10 cellular contexts compared by ENCODE assay signal in genomic region chr19:4713384-4713951, GRCh38. TPM values are rescaled to one million over a fixed set of nuclear protein-coding genes. Genes with fewer than 3 reads are reported as not detected.
DNase-seq lines count a peak whose midpoint lies in the region; TF ChIP-seq lines count a peak whose summit lies in the region.
"Had no signal": no experiment of that assay in that cellular context is flagged by ENCODE, and none has a peak within 500 bp of the region (broad histone marks: within the 10 kb centered on the region; RNA-seq: fewer than 3 reads in every experiment).

No MANE protein-coding gene starts in this region.

- H3K4me1 ChIP-seq in tibial artery, result peaks cover 0 to 49% (median 27%) of the 10 kb centered on the region in 4 donors
- H3K4me1 ChIP-seq in SJCRH30, result peaks cover 7% of the 10 kb centered on the region; the same call in 1 of the 2 replicates

- peaks cover 15% of the 10 kb centered on the region for H3K36me3 Mint-ChIP-seq in chondrocyte (ENCODE audit: low read depth)

- no peak overlapping the region for H3K4me3 Mint-ChIP-seq in chondrocyte (ENCODE audit: unreplicated experiment)

- H3K4me1 Mint-ChIP-seq in chondrocyte (ENCODE audit: low read depth), result peaks cover 59% of the 10 kb centered on the region

- TF ChIP-seq CTCF in chondrocyte (IDR thresholded peaks at IDR 0.05), result no peak
- no peak for TF ChIP-seq CTCF in tibial artery (IDR thresholded peaks at IDR 0.05)

- H3K4me3 ChIP-seq in tibial artery, result peak overlapping the region in 1 of 2 donors; percentile 10
- no peak overlapping the region for H3K4me3 ChIP-seq in SJCRH30

- H3K27ac ChIP-seq in layer of hippocampus (ENCODE audit: low read depth, low read length) (peak overlapping the region; percentile 10), tibial artery (peak overlapping the region; percentile 55 to 64), SJCRH30 (no peak overlapping the region)

- intact Hi-C loops in tibial artery (cut with DNase I; ENCODE audit: low total_unique reads), result no loop called here

- H3K36me3 ChIP-seq in tibial artery (peaks cover 42 to 90% (median 83%) of the 10 kb centered on the region in 3 donors), SJCRH30 (peaks cover 44% of the 10 kb centered on the region)

- H3K9me3 ChIP-seq in tibial artery (no peaks in the 10 kb centered on the region), SJCRH30 (replicated peaks) (no peaks in the 10 kb centered on the region)

- DNase-seq in HS-5 (ENCODE audit: low read depth) (peak; percentile 99), chondrocyte (ENCODE audit: low spot score) (no peak), tibial artery (peak; percentile 66 to 87), NCI-H2081 (lab: John Stamatoyannopoulos, UW) (no peak), SJCRH30 (no peak), Kasumi-1 (lab: John Stamatoyannopoulos, UW) (no peak), NCI-H2171 (lab: John Stamatoyannopoulos, UW) (no peak)
- DNase-seq: activated gamma-delta T cell treated with Interleukin-2 at 50 U/mL for 16 hours, RPMI8226 had no signal

- no peaks in the 10 kb centered on the region for H3K9me3 Mint-ChIP-seq in chondrocyte (ENCODE audit: low read depth)

- no peaks in the 10 kb centered on the region for H3K27me3 Mint-ChIP-seq in chondrocyte (ENCODE audit: low read depth)

- no peaks in the 10 kb centered on the region for H3K27me3 ChIP-seq in layer of hippocampus (ENCODE audit: control insufficient read depth, insufficient read depth, low read length)
- no peaks in the 10 kb centered on the region for H3K27me3 ChIP-seq in tibial artery
- H3K27me3 ChIP-seq in SJCRH30, result no peaks in the 10 kb centered on the region

- peak overlapping the region; percentile 80 for H3K27ac Mint-ChIP-seq in chondrocyte (ENCODE audit: unreplicated experiment)

RNA-seq across cellular contexts. Expression of gene DPP9, which starts 10.2 kb away (rescaled TPM):
- 31.5 to 41.5 TPM (median 38.7 TPM) in 3 replicates for total RNA-seq in chondrocyte
- 53.4 and 62.8 TPM in 2 replicates for total RNA-seq in SJCRH30 (2014; rRNA removed; shearing (Covaris generic))

RNA-seq across cellular contexts. Expression of gene MYDGF, which starts 43.3 kb away (rescaled TPM):
- 124 to 130 TPM (median 124 TPM) in 3 replicates for total RNA-seq in chondrocyte
- 71.9 and 86.8 TPM in 2 replicates for total RNA-seq in SJCRH30 (2014; rRNA removed; shearing (Covaris generic))

Comparison
In these comparisons a context has a peak if more than half of its experiments do, and no peak if none do; other contexts are left out.
1. DNase-seq: peak in HS-5 (single experiment) and tibial artery (2 of 2); none in chondrocyte (single experiment), NCI-H2081 (0 of 2), SJCRH30 (0 of 2), Kasumi-1 (0 of 2) and NCI-H2171 (single experiment).